ENCODE assay signal across 2 cellular contexts in the genomic region with DNA sequence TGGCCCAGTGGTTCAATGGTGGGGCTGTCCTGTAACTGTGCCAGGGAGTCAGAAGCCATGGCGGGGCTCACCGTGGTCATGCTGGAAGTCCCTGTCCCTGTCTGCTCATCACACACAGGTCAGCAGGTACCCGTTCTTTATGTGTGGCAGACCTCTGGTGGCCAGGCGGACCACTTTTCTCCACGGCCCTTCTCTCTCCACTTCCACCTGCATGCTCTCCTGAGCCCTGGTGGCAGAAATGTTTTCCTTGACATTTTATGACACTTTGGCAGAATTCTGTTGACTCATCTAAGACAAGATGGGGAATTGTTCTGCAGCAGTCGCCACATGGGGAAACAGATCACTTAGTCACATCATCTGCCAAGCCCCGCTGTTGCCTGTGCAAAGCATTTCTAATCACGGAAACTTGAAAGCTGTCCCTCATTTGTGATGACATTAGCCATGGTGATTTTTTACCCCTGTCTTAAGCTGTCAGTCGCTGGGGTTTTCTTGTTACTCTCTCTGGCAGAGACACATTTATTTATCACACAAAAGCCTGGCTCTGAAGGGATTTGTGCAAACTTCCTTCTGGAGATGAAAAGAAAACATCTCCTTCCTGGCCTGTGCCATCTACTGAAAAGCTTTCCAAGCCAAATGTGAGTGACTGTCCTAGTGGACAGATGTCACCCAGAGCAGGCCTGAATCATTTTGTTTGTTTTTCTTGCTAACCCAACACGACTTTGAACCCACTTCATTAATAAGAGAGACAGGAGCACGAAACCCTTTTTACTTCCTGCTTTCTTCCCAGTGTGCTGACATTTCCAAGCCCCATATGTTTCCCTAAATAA.
A peak's percentile ranks its signal among the peaks of the same experiment; 100 is the strongest.
TF ChIP-seq lines count a peak whose summit lies in the region.

No MANE protein-coding gene starts in this region.

TF ChIP-seq in HCT116, 20 proteins besides CTCF, POLR2A, EP300 and RAD21 (continued from another document):
- TF ChIP-seq CBX3 (IDR thresholded peaks at IDR 0.05; ENCODE audit: low read depth) (no peak), ELF1 (IDR thresholded peaks at IDR 0.05; ENCODE audit: borderline replicate concordance, low read depth) (no peak), EZH2phosphoT487 (IDR thresholded peaks at IDR 0.05; ENCODE audit: borderline replicate concordance) (no peak), ZBTB33 (IDR thresholded peaks at IDR 0.05; ENCODE audit: extremely low read depth, insufficient replicate concordance, low read length) (no peak), REST (IDR thresholded peaks at IDR 0.05; ENCODE audit: low read depth) (no peak), YY1 (IDR thresholded peaks at IDR 0.05; ENCODE audit: extremely low read depth, insufficient replicate concordance, low read depth, low read length) (no peak)
- TF ChIP-seq, protein P1, sequence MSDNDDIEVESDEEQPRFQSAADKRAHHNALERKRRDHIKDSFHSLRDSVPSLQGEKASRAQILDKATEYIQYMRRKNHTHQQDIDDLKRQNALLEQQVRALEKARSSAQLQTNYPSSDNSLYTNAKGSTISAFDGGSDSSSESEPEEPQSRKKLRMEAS (IDR thresholded peaks at IDR 0.05), result no peak
TF ChIP-seq in HCT116: peak in this region for 0.

TF ChIP-seq in liver, 16 proteins besides CTCF, POLR2A, EP300 and RAD21:
- peak; percentile 65 for TF ChIP-seq REST (IDR thresholded peaks at IDR 0.05)
- TF ChIP-seq TAF1 (conservative IDR thresholded peaks at IDR 0.05), result peak; percentile 84
- peak; percentile 79 for TF ChIP-seq ZBTB33 (IDR thresholded peaks at IDR 0.05)
- TF ChIP-seq YY1 (IDR thresholded peaks at IDR 0.05), result peak; percentile 76
- peak; percentile 82 for TF ChIP-seq FOXA2 (IDR thresholded peaks at IDR 0.05)
- TF ChIP-seq, protein P2, sequence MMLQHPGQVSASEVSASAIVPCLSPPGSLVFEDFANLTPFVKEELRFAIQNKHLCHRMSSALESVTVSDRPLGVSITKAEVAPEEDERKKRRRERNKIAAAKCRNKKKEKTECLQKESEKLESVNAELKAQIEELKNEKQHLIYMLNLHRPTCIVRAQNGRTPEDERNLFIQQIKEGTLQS (IDR thresholded peaks at IDR 0.05), result peak; percentile 42
- peak; percentile 94 for TF ChIP-seq SP1 (IDR thresholded peaks at IDR 0.05)
- no peak for TF ChIP-seq NR2F2 (IDR thresholded peaks at IDR 0.05)
- peak; percentile 85 to 86 for TF ChIP-seq JUND (IDR thresholded peaks at IDR 0.05)
- TF ChIP-seq HNF4A (conservative IDR thresholded peaks at IDR 0.05), result peak; percentile 91 to 94
- peak; percentile 38 to 76 for TF ChIP-seq RXRA (IDR thresholded peaks at IDR 0.05)
- peak; percentile 83 for TF ChIP-seq HNF4G (IDR thresholded peaks at IDR 0.05)
- TF ChIP-seq EGR1 (IDR thresholded peaks at IDR 0.05; ENCODE audit: low read depth in 2 of 2), result peak; percentile 16 to 51
- peak; percentile 56 for TF ChIP-seq FOXA1 (IDR thresholded peaks at IDR 0.05)
- TF ChIP-seq, protein P1 (IDR thresholded peaks at IDR 0.05), result peak; percentile 78
- peak in 1 of 2 donors; percentile 53 for TF ChIP-seq GABPA (IDR thresholded peaks at IDR 0.05 in 1 of 2, conservative IDR thresholded peaks at IDR 0.05 in 1 of 2)
TF ChIP-seq in liver: peak in this region for 15.
